ENCODE assay signal across 13 cellular contexts in genomic region chr14:50087350-50088116, GRCh38. TPM values are rescaled to one million over a fixed set of nuclear protein-coding genes. Genes with fewer than 3 reads are reported as not detected.
A peak's percentile ranks its signal among the peaks of the same experiment; 100 is the strongest.
DNase-seq lines count a peak whose midpoint lies in the region; FAIRE-seq and TF ChIP-seq lines count a peak whose summit lies in the region.
"Had no signal": no experiment of that assay in that cellular context is flagged by ENCODE, and none has a peak within 500 bp of the region (broad histone marks: within the 10 kb centered on the region; RNA-seq: fewer than 3 reads in every experiment).

No MANE protein-coding gene starts in this region.

- TF ChIP-seq POLR2A in erythroblast (IDR thresholded peaks at IDR 0.05; ENCODE audit: low read length) = no peak

- DNase-seq in CD4-positive, alpha-beta memory T cell = peak in 4 of 5 donors; percentile 53 to 66 (median 61)
- DNase-seq in GM19239 (ENCODE audit: insufficient read length, low spot score) = no peak
- DNase-seq in erythroblast (lab: John Stamatoyannopoulos, UW) = peak; percentile 68 to 87
- DNase-seq in mesendoderm = no peak
- DNase-seq in 8988T = no peak
- DNase-seq in SHP77 (lab: John Stamatoyannopoulos, UW) = no peak
- DNase-seq: activated CD4-positive, CD25-positive, alpha-beta regulatory T cell; KG1; NCI-H2029; NK-92 treated with Interleukin-12 subunit alpha and Interleukin-12 subunit beta, amount 100 ng/mL, for 24 hours had no signal

- POLR2A ChIA-PET in CD4-positive, alpha-beta memory T cell (lab: Charles Lee; ENCODE audit: partially characterized antibody) = interaction anchor here (0.6 to 8.0 kb wide), 17 partner anchors 9 to 444 kb away, joined by 3 to 110 read pairs (median 7); partner anchors contain the start of genes ARF6, NEMF and VCPKMT

- H3K4me3 ChIP-seq in CD4-positive, alpha-beta memory T cell (ENCODE audit: low read length in 2 of 2) = peak overlapping the region in 1 of 2 donors; percentile 5
- no peak overlapping the region for H3K4me3 ChIP-seq in mesendoderm (ENCODE audit: low read length)
- H3K4me3 ChIP-seq: SK-N-MC, suprapubic skin had no signal

- peak overlapping the region; percentile 37 for H3K27ac ChIP-seq in CD4-positive, alpha-beta memory T cell (ENCODE audit: low read depth, low read length)
- H3K27ac ChIP-seq in mesendoderm (ENCODE audit: low read depth, low read length) = no peak overlapping the region
- H3K27ac ChIP-seq: SK-N-MC, suprapubic skin had no signal

- intact Hi-C loops in CD4-positive, alpha-beta memory T cell (cut with micrococcal nuclease) = loop anchor here (1.0 kb wide), 1 partner anchor 18 kb away; no protein-coding TSS in a partner anchor

- no peak overlapping the region for H2BK5ac ChIP-seq in mesendoderm (ENCODE audit: low read length)

- H3K23ac ChIP-seq in mesendoderm (ENCODE audit: low read length) = no peak overlapping the region

- CTCF ChIA-PET in CD4-positive, alpha-beta memory T cell (lab: Charles Lee; ENCODE audit: partially characterized antibody) = interaction anchor here (1.1 to 2.8 kb wide), 19 partner anchors 9 to 235 kb away, joined by 3 to 17 read pairs (median 5); partner anchors contain the start of gene NEMF

- H3K79me2 ChIP-seq in mesendoderm (ENCODE audit: control insufficient read depth, insufficient read depth, low read length) = no peaks in the 10 kb centered on the region

- no peak overlapping the region for H3K4me2 ChIP-seq in mesendoderm (ENCODE audit: low read length)

- peaks cover 51 to 83% (median 65%) of the 10 kb centered on the region in 4 donors for H3K4me1 Mint-ChIP-seq in CD4-positive, alpha-beta memory T cell
- H3K4me1 Mint-ChIP-seq in T-helper 1 cell treated with Interleukin-12 subunit alpha and Interleukin-12 subunit beta and Interleukin-4 antibody, amounts not matched to agents 30 μg/mL and 1 μg/mL, for 36 hours (ENCODE audit: low read depth) = peaks cover 67% of the 10 kb centered on the region

- no peaks in the 10 kb centered on the region for H3K9me3 ChIP-seq in CD4-positive, alpha-beta memory T cell (ENCODE audit: control insufficient read depth in 1 of 2, low read length in 2 of 2)
- H3K9me3 ChIP-seq: suprapubic skin had no signal

- no peak overlapping the region for H2AK5ac ChIP-seq in mesendoderm (ENCODE audit: low read length)

- H4K5ac ChIP-seq in mesendoderm (ENCODE audit: low read length) = no peak overlapping the region

- H3K9me3 Mint-ChIP-seq in CD4-positive, alpha-beta memory T cell = no peaks in the 10 kb centered on the region
- H3K9me3 Mint-ChIP-seq in T-helper 1 cell treated with Interleukin-12 subunit alpha and Interleukin-12 subunit beta and Interleukin-4 antibody, amounts not matched to agents 30 μg/mL and 1 μg/mL, for 36 hours = no peaks in the 10 kb centered on the region

- no peak overlapping the region for H2BK15ac ChIP-seq in mesendoderm (replicated peaks; ENCODE audit: low read depth)

- no peak overlapping the region for H4K8ac ChIP-seq in mesendoderm (ENCODE audit: low read depth, low read length)

- no peak overlapping the region for H2BK120ac ChIP-seq in mesendoderm (ENCODE audit: low read depth, low read length)

- no peak overlapping the region for H3K56ac ChIP-seq in mesendoderm (ENCODE audit: low read length)

- no CpG with 5 or more reads among the region's 1 CpG for WGBS in mesendoderm (ENCODE audit: extremely low coverage, insufficient coverage, low lambda C conversion rate)

- H3K36me3 ChIP-seq in CD4-positive, alpha-beta memory T cell (ENCODE audit: insufficient read depth, low read length) = no peaks in the 10 kb centered on the region
- H3K36me3 ChIP-seq in mesendoderm (ENCODE audit: control insufficient read depth, insufficient read depth, low read length) = no peaks in the 10 kb centered on the region
- H3K36me3 ChIP-seq: suprapubic skin had no signal

- H3K4me1 ChIP-seq in CD4-positive, alpha-beta memory T cell (ENCODE audit: insufficient read depth, low read length) = peaks cover 70% of the 10 kb centered on the region
- H3K4me1 ChIP-seq in mesendoderm (ENCODE audit: control insufficient read depth, low read depth, low read length) = no peaks in the 10 kb centered on the region

- H3K27me3 ChIP-seq in CD4-positive, alpha-beta memory T cell (ENCODE audit: insufficient read depth, low read length) = no peaks in the 10 kb centered on the region
- no peaks in the 10 kb centered on the region for H3K27me3 ChIP-seq in mesendoderm (ENCODE audit: insufficient read depth, low read length, poor library complexity)
- H3K27me3 ChIP-seq: suprapubic skin had no signal

- no peak overlapping the region for H3K4ac ChIP-seq in mesendoderm (ENCODE audit: low read depth, low read length)

- H3K4me3 Mint-ChIP-seq in CD4-positive, alpha-beta memory T cell = peak overlapping the region; percentile 27 to 83 (median 68)
- peak overlapping the region; percentile 36 for H3K4me3 Mint-ChIP-seq in T-helper 1 cell treated with Interleukin-12 subunit alpha and Interleukin-12 subunit beta and Interleukin-4 antibody, amounts not matched to agents 30 μg/mL and 1 μg/mL, for 36 hours

- H3K36me3 Mint-ChIP-seq in CD4-positive, alpha-beta memory T cell = peaks cover 0 to 2% of the 10 kb centered on the region in 2 donors
- H3K36me3 Mint-ChIP-seq in T-helper 1 cell treated with Interleukin-12 subunit alpha and Interleukin-12 subunit beta and Interleukin-4 antibody, amounts not matched to agents 30 μg/mL and 1 μg/mL, for 36 hours (ENCODE audit: low read depth) = peaks cover 32% of the 10 kb centered on the region

- no peak overlapping the region for H3K18ac ChIP-seq in mesendoderm (ENCODE audit: low read length)

- no peak overlapping the region for H3K9ac ChIP-seq in mesendoderm (ENCODE audit: low read length)

- H3K27ac Mint-ChIP-seq in CD4-positive, alpha-beta memory T cell = peak overlapping the region; percentile 60 to 95 (median 91)
- peak overlapping the region; percentile 79 for H3K27ac Mint-ChIP-seq in T-helper 1 cell treated with Interleukin-12 subunit alpha and Interleukin-12 subunit beta and Interleukin-4 antibody, amounts not matched to agents 30 μg/mL and 1 μg/mL, for 36 hours

- FAIRE-seq in GM19239 (lab: Jason Lieb, UNC) = peak; percentile 91

- no peaks in the 10 kb centered on the region for H3K79me1 ChIP-seq in mesendoderm (ENCODE audit: low read length)

- no peaks in the 10 kb centered on the region for H3K27me3 Mint-ChIP-seq in CD4-positive, alpha-beta memory T cell
- H3K27me3 Mint-ChIP-seq in T-helper 1 cell treated with Interleukin-12 subunit alpha and Interleukin-12 subunit beta and Interleukin-4 antibody, amounts not matched to agents 30 μg/mL and 1 μg/mL, for 36 hours (ENCODE audit: low read depth) = no peaks in the 10 kb centered on the region

RNA-seq across cellular contexts. Expression of gene VCPKMT, which starts 28.8 kb away (rescaled TPM):
- 10 to 100 TPM; 17.3 to 20.1 TPM for total RNA-seq in CD4-positive, alpha-beta memory T cell
- polyA plus RNA-seq in CD4-positive, alpha-beta memory T cell = 10 to 100 TPM; 13.0 to 13.2 TPM
- 10.7 TPM for polyA plus RNA-seq in mesendoderm (2013, experiment 1 of 2)
- polyA plus RNA-seq in mesendoderm (2013, experiment 2 of 2) = 10.7 TPM

Comparison
In these comparisons a context has a peak if more than half of its experiments do, and no peak if none do; other contexts are left out.
1. DNase-seq: peak in CD4-positive, alpha-beta memory T cell (4 of 5) and erythroblast (2 of 2); none in GM19239 (single experiment), mesendoderm (single experiment), 8988T (single experiment) and SHP77 (0 of 2).